9 cellular contexts compared by ENCODE assay signal in the genomic region with DNA sequence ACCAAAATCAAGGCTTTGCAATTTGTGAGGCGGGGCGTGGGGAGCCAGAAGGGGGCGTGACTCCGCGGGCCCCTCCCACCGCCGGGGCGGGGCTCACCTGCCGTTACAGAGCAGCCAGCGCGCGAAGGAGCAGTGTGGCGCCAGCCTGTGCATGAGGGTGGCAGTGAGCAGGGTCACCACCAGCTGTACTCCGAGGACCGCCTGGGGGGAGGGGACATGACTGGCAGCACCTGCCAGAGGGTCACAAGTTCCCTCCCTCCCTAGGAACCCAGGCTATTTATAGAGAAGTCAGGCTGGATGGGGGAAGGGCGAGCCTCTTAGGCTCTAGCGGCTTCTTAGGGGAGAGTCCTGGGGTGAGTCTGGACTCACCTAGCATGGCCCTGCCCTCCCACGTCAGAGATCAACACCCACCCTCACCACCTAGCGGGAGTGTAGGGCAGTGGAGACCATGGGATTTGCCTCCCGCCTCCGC. TPM values are rescaled to one million over a fixed set of nuclear protein-coding genes. Genes with fewer than 3 reads are reported as not detected.
DNase-seq lines count a peak whose midpoint lies in the region; ATAC-seq and FAIRE-seq lines count a peak whose summit lies in the region.
"Had no signal": no experiment of that assay in that cellular context is flagged by ENCODE, and none has a peak within 500 bp of the region (broad histone marks: within the 10 kb centered on the region; RNA-seq: fewer than 3 reads in every experiment).

No MANE protein-coding gene starts in this region.

- DNase-seq in activated CD4-positive, CD25-positive, alpha-beta regulatory T cell treated with anti-CD3 and anti-CD28 coated beads, Interleukin-2, amount 50 U/mL, for 72 hours: peak; percentile 63
- no peak for DNase-seq in activated CD4-positive, CD25-positive, alpha-beta regulatory T cell (lab: John Stamatoyannopoulos, UW)
- DNase-seq in activated CD4-positive, alpha-beta T cell treated with anti-CD3 and anti-CD28 coated beads for 4 hours: peak; percentile 15 to 33
- DNase-seq in iPS-NIHi11 (ENCODE audit: low spot score): peak; percentile 82
- peak; percentile 5 for DNase-seq in stimulated activated naive CD4-positive, alpha-beta T cell treated with Interleukin-2 at 50 U/mL for 16 hours (lab: John Stamatoyannopoulos, UW)
- no peak for DNase-seq in UCSD-AML1 (lab: John Stamatoyannopoulos, UW; ENCODE audit: unreplicated experiment)
- no peak for DNase-seq in frontal cortex (ENCODE audit: low spot score in 2 of 2)

- FAIRE-seq in frontal cortex (lab: Jason Lieb, UNC): no peak

- ATAC-seq in GM18861 (IDR thresholded peaks at IDR 0.05; ENCODE audit: unreplicated experiment): no peak

RNA-seq across cellular contexts. Expression of a gene that starts 3.6 kb away (rescaled TPM):
- total RNA-seq in frontal cortex: 8.6 TPM

RNA-seq across cellular contexts. Expression of a gene that starts 35.3 kb away (rescaled TPM):
- total RNA-seq in frontal cortex: not detected
- total RNA-seq: epithelial cell of proximal tubule had no signal

RNA-seq across cellular contexts. Expression of a gene that starts 57.2 kb away (rescaled TPM):
- total RNA-seq in frontal cortex: 28.1 TPM

RNA-seq across cellular contexts. Expression of a gene that starts 57.3 kb away (rescaled TPM):
- total RNA-seq in frontal cortex: 18.3 TPM

Comparison
In these comparisons a context has a peak if more than half of its experiments do, and no peak if none do; other contexts are left out.
1. DNase-seq: peak in activated CD4-positive, CD25-positive, alpha-beta regulatory T cell treated with anti-CD3 and anti-CD28 coated beads, Interleukin-2, amount 50 U/mL, for 72 hours (single experiment), activated CD4-positive, alpha-beta T cell treated with anti-CD3 and anti-CD28 coated beads for 4 hours (2 of 2), iPS-NIHi11 (single experiment) and stimulated activated naive CD4-positive, alpha-beta T cell treated with Interleukin-2 at 50 U/mL for 16 hours (single experiment); none in activated CD4-positive, CD25-positive, alpha-beta regulatory T cell (0 of 4), UCSD-AML1 (single experiment) and frontal cortex (0 of 2).